ENCODE assay signal across 18 cellular contexts in the genomic region with DNA sequence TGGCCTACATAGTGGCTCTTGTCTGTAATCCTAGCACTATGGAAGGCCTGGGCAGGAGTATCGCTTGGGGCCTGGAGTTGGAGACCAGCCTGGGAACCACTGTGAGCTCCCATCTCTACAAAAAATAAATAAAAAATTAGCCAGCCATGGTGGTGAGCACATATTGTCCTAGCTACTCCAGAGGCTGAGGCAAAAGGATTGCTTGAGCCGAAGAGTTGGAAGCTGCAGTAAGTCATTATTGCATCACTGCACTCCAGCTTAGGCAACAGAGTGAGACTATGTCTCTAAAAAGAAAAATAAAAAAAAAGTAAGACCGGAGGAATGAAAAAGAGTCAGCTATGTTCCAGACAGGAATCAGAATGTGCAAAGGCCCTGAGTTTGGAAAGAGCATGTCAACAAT.
A peak's percentile ranks its signal among the peaks of the same experiment; 100 is the strongest.
DNase-seq lines count a peak whose midpoint lies in the region; TF ChIP-seq lines count a peak whose summit lies in the region.
"Had no signal": no experiment of that assay in that cellular context is flagged by ENCODE, and none has a peak within 500 bp of the region (broad histone marks: within the 10 kb centered on the region; RNA-seq: fewer than 3 reads in every experiment).

No MANE protein-coding gene starts in this region.

- no peaks in the 10 kb centered on the region for H3K79me1 ChIP-seq in mesendoderm (ENCODE audit: low read length)

- H4K5ac ChIP-seq in mesendoderm (ENCODE audit: low read length), result no peak overlapping the region

- H3K9ac ChIP-seq in mammary epithelial cell (ENCODE audit: insufficient read depth, low read length), result no peak overlapping the region
- H3K9ac ChIP-seq in mesendoderm (ENCODE audit: low read length), result no peak overlapping the region

- BruUV-seq in MCF 10A (replicated peaks; lab: Mats Ljungman, UMichigan) (no TSS peak), mammary epithelial cell (replicated peaks; lab: Mats Ljungman, UMichigan) (no TSS peak)

- H3K27ac ChIP-seq in mammary epithelial cell (ENCODE audit: insufficient read depth, low read depth, low read length) (no peak overlapping the region), mesendoderm (ENCODE audit: low read depth, low read length) (no peak overlapping the region), brain microvascular endothelial cell (no peak overlapping the region)
- H3K27ac ChIP-seq: 22Rv1 had no signal

- no peak overlapping the region for H3K4me3 Mint-ChIP-seq in MCF 10A (ENCODE audit: unreplicated experiment)
- H3K4me3 Mint-ChIP-seq: CD8-positive, alpha-beta T cell; IgD-negative memory B cell had no signal

- H4K20me1 ChIP-seq in mammary epithelial cell (ENCODE audit: insufficient read depth, low read length), result no peaks in the 10 kb centered on the region

- intact Hi-C loops in MCF 10A (cut with micrococcal nuclease) (no loop called here), mammary epithelial cell (cut with micrococcal nuclease) (no loop called here)

- no peaks in the 10 kb centered on the region for H3K9me3 ChIP-seq in mammary epithelial cell (replicated peaks; ENCODE audit: insufficient read depth, low read length)
- H3K9me3 ChIP-seq: BE2C had no signal

- H3K9me3 Mint-ChIP-seq in MCF 10A (ENCODE audit: unreplicated experiment), result no peaks in the 10 kb centered on the region

- dilution Hi-C loops in mammary epithelial cell (cut with HindIII; ENCODE audit: low sequenced_read_pairs), result no loop called here

- H3K4me1 ChIP-seq in mammary epithelial cell (ENCODE audit: insufficient read depth, low read length) (peaks cover 12% of the 10 kb centered on the region), mesendoderm (ENCODE audit: control insufficient read depth, low read depth, low read length) (no peaks in the 10 kb centered on the region)
- H3K4me1 ChIP-seq: BE2C had no signal

- POLR2A ChIA-PET in MCF 10A (lab: Yijun Ruan, JAX), result interaction anchor here (1.4 to 2.5 kb wide), 3 partner anchors 10 to 68 kb away, joined by 4 to 11 read pairs (median 5); no protein-coding TSS in a partner anchor

- H3K27me3 ChIP-seq in mammary epithelial cell (ENCODE audit: insufficient read depth, low read length), result no peaks in the 10 kb centered on the region
- no peaks in the 10 kb centered on the region for H3K27me3 ChIP-seq in mesendoderm (ENCODE audit: insufficient read depth, low read length, poor library complexity)
- no peaks in the 10 kb centered on the region for H3K27me3 ChIP-seq in brain microvascular endothelial cell (replicated peaks)
- H3K27me3 ChIP-seq: BE2C had no signal

- peaks cover 17% of the 10 kb centered on the region for H3K4me1 Mint-ChIP-seq in MCF 10A (ENCODE audit: insufficient read depth, unreplicated experiment)
- H3K4me1 Mint-ChIP-seq: IgD-negative memory B cell had no signal

- no peak overlapping the region for H3K4me2 ChIP-seq in mammary epithelial cell (ENCODE audit: insufficient read depth, low read depth, low read length)
- H3K4me2 ChIP-seq in mesendoderm (ENCODE audit: low read length), result no peak overlapping the region

- H2AK5ac ChIP-seq in mesendoderm (ENCODE audit: low read length), result no peak overlapping the region

- no peak overlapping the region for H3K56ac ChIP-seq in mesendoderm (ENCODE audit: low read length)

- H3K4me3 ChIP-seq in mammary epithelial cell (replicated peaks in 1 of 3; ENCODE audit: insufficient read depth in 1 of 3, low read depth in 2 of 3, low read length in 3 of 3) (no peak overlapping the region), mesendoderm (ENCODE audit: low read length) (no peak overlapping the region), brain microvascular endothelial cell (ENCODE audit: low read depth, low read length) (no peak overlapping the region)

- H2BK120ac ChIP-seq in mesendoderm (ENCODE audit: low read depth, low read length), result no peak overlapping the region

- no peak overlapping the region for H2AFZ ChIP-seq in mammary epithelial cell (ENCODE audit: low read depth, low read length)

- H3K79me2 ChIP-seq in mammary epithelial cell (ENCODE audit: insufficient read depth, low read length) (no peaks in the 10 kb centered on the region), mesendoderm (ENCODE audit: control insufficient read depth, insufficient read depth, low read length) (no peaks in the 10 kb centered on the region)

- H3K27me3 Mint-ChIP-seq in MCF 10A (ENCODE audit: insufficient read depth, unreplicated experiment), result no peaks in the 10 kb centered on the region

- peak; percentile 36 for DNase-seq in MCF 10A (ENCODE audit: unreplicated experiment)
- DNase-seq in mammary epithelial cell, result no peak
- peak; percentile 32 for DNase-seq in MV-4-11 (lab: John Stamatoyannopoulos, UW)
- DNase-seq in fibroblast of gingiva (ENCODE audit: low read depth), result peak; percentile 69
- no peak for DNase-seq in mesendoderm
- DNase-seq in retina, result no peak
- no peak for DNase-seq in brain microvascular endothelial cell
- no peak for DNase-seq in NCI-H82 (lab: John Stamatoyannopoulos, UW)
- DNase-seq: BE2C; CD8-positive, alpha-beta T cell; Kasumi-1; NCI-H1417 treated with DMSO at 0.1 percent for 48 hours; NCI-H1930; NCI-H2171; NCI-H446; NCI-H748 treated with DMSO at 0.1 percent for 48 hours had no signal

- no peaks in the 10 kb centered on the region for H3K36me3 Mint-ChIP-seq in MCF 10A (ENCODE audit: insufficient read depth, unreplicated experiment)
- H3K36me3 Mint-ChIP-seq: CD8-positive, alpha-beta T cell; IgD-negative memory B cell had no signal

- CTCF ChIA-PET in MCF 10A (lab: Yijun Ruan, JAX), result interaction anchor here (0.6 to 0.9 kb wide), 3 partner anchors 9 to 656 kb away, joined by 3 to 4 read pairs (median 3); no protein-coding TSS in a partner anchor
- CTCF ChIA-PET in mammary epithelial cell (lab: Charles Lee; ENCODE audit: low non-redundant PET), result no interaction called here

- no peak overlapping the region for H2BK15ac ChIP-seq in mesendoderm (replicated peaks; ENCODE audit: low read depth)

- no peak overlapping the region for H3K18ac ChIP-seq in mesendoderm (ENCODE audit: low read length)

- H3K27ac Mint-ChIP-seq in MCF 10A (ENCODE audit: low read depth, unreplicated experiment), result no peak overlapping the region
- H3K27ac Mint-ChIP-seq: CD8-positive, alpha-beta T cell; IgD-negative memory B cell had no signal

- H2BK5ac ChIP-seq in mesendoderm (ENCODE audit: low read length), result no peak overlapping the region

- H3K23ac ChIP-seq in mesendoderm (ENCODE audit: low read length), result no peak overlapping the region

- H4K8ac ChIP-seq in mesendoderm (ENCODE audit: low read depth, low read length), result no peak overlapping the region

- WGBS in mammary epithelial cell (ENCODE audit: low coverage, missing lambda C conversion rate), result 94% methylated on average over 3 of the region's 3 CpGs
- no CpG with 5 or more reads among the region's 3 CpGs for WGBS in mesendoderm (ENCODE audit: extremely low coverage, insufficient coverage, low lambda C conversion rate)

- H3K4ac ChIP-seq in mesendoderm (ENCODE audit: low read depth, low read length), result peak overlapping the region; percentile 0

- H3K36me3 ChIP-seq in mammary epithelial cell (ENCODE audit: insufficient read depth, low read length) (no peaks in the 10 kb centered on the region), mesendoderm (ENCODE audit: control insufficient read depth, insufficient read depth, low read length) (no peaks in the 10 kb centered on the region), brain microvascular endothelial cell (replicated peaks) (no peaks in the 10 kb centered on the region)
- H3K36me3 ChIP-seq: BE2C had no signal

- in situ Hi-C loops in mammary epithelial cell (cut with MboI; ENCODE audit: low sequenced_read_pairs in 2 of 2), result no loop called here
- in situ Hi-C loops in brain microvascular endothelial cell (cut with HindIII; ENCODE audit: low pct_ligation_motif_present, low sequenced_read_pairs), result no loop called here

- no peak for TF ChIP-seq CTCF in MCF 10A (IDR thresholded peaks at IDR 0.05; ENCODE audit: unreplicated experiment)
- TF ChIP-seq CTCF in mammary epithelial cell (conservative IDR thresholded peaks at IDR 0.05 in 1 of 2, IDR thresholded peaks at IDR 0.05 in 1 of 2; ENCODE audit: extremely low read depth in 1 of 2, insufficient read depth in 1 of 2, low read depth in 1 of 2, low read length in 2 of 2), result no peak
- TF ChIP-seq CTCF in brain microvascular endothelial cell (IDR thresholded peaks at IDR 0.05; ENCODE audit: low read depth, low read length, missing control alignments), result no peak

Comparison
In these comparisons a context has a peak if more than half of its experiments do, and no peak if none do; other contexts are left out.
1. DNase-seq: peak in MCF 10A (single experiment), MV-4-11 (single experiment) and fibroblast of gingiva (single experiment); none in mammary epithelial cell (single experiment), mesendoderm (single experiment), retina (single experiment), brain microvascular endothelial cell (single experiment) and NCI-H82 (single experiment).